Comparison of ENCODE assay signal across 13 cellular contexts in the genomic region with DNA sequence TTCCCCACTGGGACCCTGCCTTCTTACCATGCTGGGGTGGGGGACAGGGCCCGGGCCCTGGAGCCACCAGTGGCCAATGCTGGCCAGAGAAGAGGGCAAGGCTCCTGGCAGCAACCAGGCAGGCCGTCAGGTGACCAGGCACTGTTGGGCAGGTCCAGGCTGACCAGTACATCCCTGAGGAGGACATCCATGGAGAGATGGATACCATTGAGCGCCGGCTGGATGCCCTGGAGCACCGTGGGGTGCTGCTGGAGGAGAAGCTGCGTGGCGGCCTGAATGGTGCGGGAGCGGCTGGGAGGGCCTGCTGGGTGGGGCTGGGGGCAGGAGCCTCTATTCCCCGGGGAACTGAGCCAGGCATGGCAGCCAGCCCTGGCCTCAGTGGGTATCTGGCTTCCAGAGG. TPM values are rescaled to one million over a fixed set of nuclear protein-coding genes. Genes with fewer than 3 reads are reported as not detected.
"Had no signal": no experiment of that assay in that cellular context is flagged by ENCODE, and none has a peak within 500 bp of the region (broad histone marks: within the 10 kb centered on the region; RNA-seq: fewer than 3 reads in every experiment).

No MANE protein-coding gene starts in this region.

- H3K27me3 ChIP-seq: dorsolateral prefrontal cortex, heart right ventricle, pancreas, uterus had no signal

- DNase-seq: activated CD4-positive, alpha-beta memory T cell treated with anti-CD3 and anti-CD28 coated beads for 36 hours; activated CD4-positive, CD25-positive, alpha-beta regulatory T cell treated with anti-CD3 and anti-CD28 coated beads, Interleukin-2, amount 50 U/mL, for 72 hours; activated gamma-delta T cell; activated naive CD8-positive, alpha-beta T cell treated with anti-CD3 and anti-CD28 coated beads for 36 hours; activated T-cell treated with anti-CD3 and anti-CD28 coated beads, Interleukin-2, amount 50 U/mL, for 48 hours; heart right ventricle; stimulated activated CD4-positive, alpha-beta T cell treated with anti-CD3 and anti-CD28 coated beads, Interleukin-4, amount 100 ng/mL, for 4 hours; T-helper 9 cell had no signal

- H3K27ac Mint-ChIP-seq: activated CD4-positive, alpha-beta memory T cell treated with anti-CD3 and anti-CD28 coated beads for 36 hours; activated naive CD8-positive, alpha-beta T cell treated with anti-CD3 and anti-CD28 coated beads for 36 hours had no signal

- H3K9me3 ChIP-seq: heart right ventricle, pancreas, uterus had no signal

- H3K36me3 ChIP-seq: uterus had no signal

- H3K4me3 ChIP-seq: dorsolateral prefrontal cortex, heart right ventricle, pancreas, uterus had no signal

- H3K27me3 Mint-ChIP-seq: activated CD4-positive, alpha-beta memory T cell treated with anti-CD3 and anti-CD28 coated beads for 36 hours; activated naive CD8-positive, alpha-beta T cell treated with anti-CD3 and anti-CD28 coated beads for 36 hours had no signal

- H3K4me3 Mint-ChIP-seq: activated CD4-positive, alpha-beta memory T cell treated with anti-CD3 and anti-CD28 coated beads for 36 hours; activated naive CD8-positive, alpha-beta T cell treated with anti-CD3 and anti-CD28 coated beads for 36 hours had no signal

RNA-seq across cellular contexts. Expression of gene SOX10, which starts 52.0 kb away (rescaled TPM):
- total RNA-seq: activated CD4-positive, alpha-beta memory T cell treated with anti-CD3 and anti-CD28 coated beads for 36 hours; activated naive CD8-positive, alpha-beta T cell treated with anti-CD3 and anti-CD28 coated beads for 36 hours; renal cortical epithelial cell had no signal
- polyA plus RNA-seq: neural cell had no signal
